19 cellular contexts compared by ENCODE assay signal in genomic region chr15:66897971-66898370, GRCh38.
"Had no signal": no experiment of that assay in that cellular context is flagged by ENCODE, and none has a peak within 500 bp of the region (broad histone marks: within the 10 kb centered on the region; RNA-seq: fewer than 3 reads in every experiment).

No MANE protein-coding gene starts in this region.

- ATAC-seq: activated CD4-positive, CD25-positive, alpha-beta regulatory T cell treated with anti-CD3 and anti-CD28 coated beads, Interleukin-2, amount 50 U/mL, for 24 hours; activated CD8-positive, alpha-beta T cell treated with anti-CD3 and anti-CD28 coated beads, Interleukin-2, amount 10 ng/mL, durations not matched to agents 7 days and 5 days; activated T-helper 17 cell treated with anti-CD3 and anti-CD28 coated beads, Interleukin-2, amount 50 U/mL, for 72 hours; body of pancreas; HepG2; SK-N-SH treated with all-trans-retinoic acid at 6 μM for 48 hours had no signal

- H3K9me3 ChIP-seq: body of pancreas, SJCRH30 had no signal

- H3K27ac ChIP-seq: body of pancreas, SJCRH30 had no signal

- DNase-seq: activated CD4-positive, alpha-beta T cell treated with anti-CD3 and anti-CD28 coated beads for 4 hours; activated CD8-positive, alpha-beta T cell treated with anti-CD3 and anti-CD28 coated beads, Interleukin-2, amount 10 ng/mL, durations not matched to agents 7 days and 5 days; activated naive CD4-positive, alpha-beta T cell; activated T-cell treated with anti-CD3 and anti-CD28 coated beads, Interleukin-2, amount 50 U/mL, for 48 hours; MM.1S; NCI-H1930; NCI-H2171; NCI-H2227 treated with DMSO at 0.1 percent for 48 hours; NCI-H446 treated with DMSO at 0.1 percent for 48 hours; NCI-H524 treated with DMSO at 0.1 percent for 48 hours; NCI-H748 treated with DMSO at 0.1 percent for 48 hours; Right ventricle myocardium superior; RPMI8226; SJCRH30 had no signal

- H3K27me3 ChIP-seq: body of pancreas, SJCRH30 had no signal

- H3K4me3 ChIP-seq: body of pancreas, SJCRH30 had no signal

- H3K36me3 ChIP-seq: SJCRH30 had no signal
